ENCODE assay signal across 1 cellular context in genomic region chr12:26935636-26936378, GRCh38.
TF ChIP-seq lines count a peak whose summit lies in the region.

No MANE protein-coding gene starts in this region.

TF ChIP-seq in K562, 482 proteins besides CTCF, POLR2A, EP300 and RAD21 (continued from another document):
- TF ChIP-seq, protein P1, sequence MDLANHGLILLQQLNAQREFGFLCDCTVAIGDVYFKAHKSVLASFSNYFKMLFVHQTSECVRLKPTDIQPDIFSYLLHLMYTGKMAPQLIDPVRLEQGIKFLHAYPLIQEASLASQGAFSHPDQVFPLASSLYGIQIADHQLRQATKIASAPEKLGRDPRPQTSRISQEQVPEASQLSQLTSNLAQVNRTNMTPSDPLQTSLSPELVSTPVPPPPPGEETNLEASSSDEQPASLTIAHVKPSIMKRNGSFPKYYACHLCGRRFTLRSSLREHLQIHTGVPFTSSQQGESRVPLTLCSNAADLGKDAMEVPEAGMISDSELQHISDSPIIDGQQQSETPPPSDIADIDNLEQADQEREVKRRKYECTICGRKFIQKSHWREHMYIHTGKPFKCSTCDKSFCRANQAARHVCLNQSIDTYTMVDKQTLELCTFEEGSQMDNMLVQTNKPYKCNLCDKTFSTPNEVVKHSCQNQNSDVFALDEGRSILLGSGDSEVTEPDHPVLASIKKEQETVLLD (IDR thresholded peaks at IDR 0.05), result no peak
- TF ChIP-seq HDGF (IDR thresholded peaks at IDR 0.05), result no peak
- TF ChIP-seq MEIS2 (IDR thresholded peaks at IDR 0.05; ENCODE audit: partially characterized antibody), result peak; percentile 10
